In genomic region chr11:12792590-12792989, GRCh38 we compare ENCODE assay signal across 16 cellular contexts.
DNase-seq lines count a peak whose midpoint lies in the region; ATAC-seq and TF ChIP-seq lines count a peak whose summit lies in the region.
"Had no signal": no experiment of that assay in that cellular context is flagged by ENCODE, and none has a peak within 500 bp of the region (broad histone marks: within the 10 kb centered on the region; RNA-seq: fewer than 3 reads in every experiment).

No MANE protein-coding gene starts in this region.

- DNase-seq in Daoy (ENCODE audit: low read depth) = peak; percentile 45
- no peak for DNase-seq in Panc1 (ENCODE audit: low read depth, low spot score)
- DNase-seq in chondrocyte (ENCODE audit: low spot score) = no peak
- no peak for DNase-seq in right lobe of liver
- no peak for DNase-seq in SKM-1 treated with dmso at 0.1 percent for 144 hours (lab: John Stamatoyannopoulos, UW; ENCODE audit: unreplicated experiment)
- DNase-seq in NCI-H187 (lab: John Stamatoyannopoulos, UW) = no peak
- DNase-seq in activated CD8-positive, alpha-beta T cell treated with anti-CD3 and anti-CD28 coated beads, Interleukin-2, amount 10 ng/mL, durations not matched to agents 7 days and 5 days = no peak
- DNase-seq: activated CD4-positive, alpha-beta memory T cell treated with anti-CD3 and anti-CD28 coated beads for 36 hours; anterior cingulate cortex; dorsolateral prefrontal cortex; NCI-H1092; stimulated activated CD4-positive, alpha-beta T cell treated with anti-CD3 and anti-CD28 coated beads, Interleukin-4, amount 100 ng/mL, for 24 hours had no signal

- peak overlapping the region; percentile 61 for H3K27ac Mint-ChIP-seq in chondrocyte (ENCODE audit: unreplicated experiment)
- H3K27ac Mint-ChIP-seq in activated CD8-positive, alpha-beta T cell treated with anti-CD3 and anti-CD28 coated beads, Interleukin-2, amount 10 ng/mL, durations not matched to agents 7 days and 5 days = no peak overlapping the region
- H3K27ac Mint-ChIP-seq: activated CD4-positive, alpha-beta memory T cell treated with anti-CD3 and anti-CD28 coated beads for 36 hours; nephron had no signal

- H3K27me3 Mint-ChIP-seq in chondrocyte (ENCODE audit: low read depth) = no peaks in the 10 kb centered on the region
- H3K27me3 Mint-ChIP-seq in activated CD8-positive, alpha-beta T cell treated with anti-CD3 and anti-CD28 coated beads, Interleukin-2, amount 10 ng/mL, durations not matched to agents 7 days and 5 days (ENCODE audit: low read depth) = peaks cover 5% of the 10 kb centered on the region

- H3K4me3 ChIP-seq in Panc1 (ENCODE audit: low read depth in 2 of 2, low read length in 2 of 2) = no peak overlapping the region
- H3K4me3 ChIP-seq in right lobe of liver = no peak overlapping the region
- H3K4me3 ChIP-seq: dorsolateral prefrontal cortex, tibial nerve had no signal

- POLR2A ChIA-PET in Panc1 (lab: Charles Lee) = no interaction called here
- POLR2A ChIA-PET in activated CD8-positive, alpha-beta T cell treated with anti-CD3 and anti-CD28 coated beads, Interleukin-2, amount 10 ng/mL, durations not matched to agents 7 days and 5 days (lab: Charles Lee) = no interaction called here

- TF ChIP-seq CTCF in Panc1 (IDR thresholded peaks at IDR 0.05) (no peak), chondrocyte (IDR thresholded peaks at IDR 0.05) (no peak), right lobe of liver (IDR thresholded peaks at IDR 0.05) (no peak)

- BruUV-seq in Panc1 (replicated peaks; lab: Mats Ljungman, UMichigan) = TSS peak; percentile 17

- intact Hi-C loops in Panc1 (cut with micrococcal nuclease; ENCODE audit: unreplicated experiment) (no loop called here), right lobe of liver (cut with DNase I) (no loop called here)

- H3K36me3 ChIP-seq in Panc1 (ENCODE audit: control insufficient read depth, insufficient read depth, low read length) (no peaks in the 10 kb centered on the region), right lobe of liver (no peaks in the 10 kb centered on the region)

- peaks cover 69% of the 10 kb centered on the region for H3K4me1 Mint-ChIP-seq in chondrocyte (ENCODE audit: low read depth)
- no peaks in the 10 kb centered on the region for H3K4me1 Mint-ChIP-seq in activated CD8-positive, alpha-beta T cell treated with anti-CD3 and anti-CD28 coated beads, Interleukin-2, amount 10 ng/mL, durations not matched to agents 7 days and 5 days (ENCODE audit: low read depth)

- no peak overlapping the region for H3K4me3 Mint-ChIP-seq in chondrocyte (ENCODE audit: unreplicated experiment)
- H3K4me3 Mint-ChIP-seq in activated CD8-positive, alpha-beta T cell treated with anti-CD3 and anti-CD28 coated beads, Interleukin-2, amount 10 ng/mL, durations not matched to agents 7 days and 5 days = no peak overlapping the region
- H3K4me3 Mint-ChIP-seq: activated CD4-positive, alpha-beta memory T cell treated with anti-CD3 and anti-CD28 coated beads for 36 hours; nephron had no signal

- TF ChIP-seq POLR2A in right lobe of liver (IDR thresholded peaks at IDR 0.05) = no peak

- no peaks in the 10 kb centered on the region for H3K27me3 ChIP-seq in Panc1 (ENCODE audit: control insufficient read depth, insufficient read depth, low read length)
- H3K27me3 ChIP-seq in right lobe of liver = no peaks in the 10 kb centered on the region
- H3K27me3 ChIP-seq: dorsolateral prefrontal cortex, tibial nerve had no signal

- CTCF ChIA-PET in Panc1 (lab: Charles Lee) = no interaction called here
- CTCF ChIA-PET in activated CD8-positive, alpha-beta T cell treated with anti-CD3 and anti-CD28 coated beads, Interleukin-2, amount 10 ng/mL, durations not matched to agents 7 days and 5 days (lab: Charles Lee) = no interaction called here

- ATAC-seq in Panc1 (no peak), right lobe of liver (peak; percentile 82 to 95 (median 90)), GM21576 (IDR thresholded peaks at IDR 0.05; ENCODE audit: unreplicated experiment) (no peak)
- ATAC-seq in activated CD8-positive, alpha-beta T cell treated with anti-CD3 and anti-CD28 coated beads, Interleukin-2, amount 10 ng/mL, durations not matched to agents 7 days and 5 days = no peak
- ATAC-seq: sciatic nerve had no signal

- H3K27ac ChIP-seq in Panc1 (ENCODE audit: low read length) = no peak overlapping the region
- H3K27ac ChIP-seq in right lobe of liver = no peak overlapping the region
- H3K27ac ChIP-seq: dorsolateral prefrontal cortex, tibial nerve had no signal

- H3K4me1 ChIP-seq in Panc1 (ENCODE audit: control insufficient read depth, insufficient read depth, low read length) (no peaks in the 10 kb centered on the region), right lobe of liver (peaks cover 0 to 3% (median 0%) of the 10 kb centered on the region in 4 donors)

- H3K36me3 Mint-ChIP-seq in chondrocyte (ENCODE audit: low read depth) = peaks cover 3% of the 10 kb centered on the region
- no peaks in the 10 kb centered on the region for H3K36me3 Mint-ChIP-seq in activated CD8-positive, alpha-beta T cell treated with anti-CD3 and anti-CD28 coated beads, Interleukin-2, amount 10 ng/mL, durations not matched to agents 7 days and 5 days (ENCODE audit: low read depth)
- H3K36me3 Mint-ChIP-seq: activated CD4-positive, alpha-beta memory T cell treated with anti-CD3 and anti-CD28 coated beads for 36 hours had no signal

- H3K9me3 ChIP-seq in Panc1 (ENCODE audit: control insufficient read depth, insufficient read depth, low read depth, low read length) (no peaks in the 10 kb centered on the region), right lobe of liver (no peaks in the 10 kb centered on the region)
- H3K9me3 ChIP-seq: tibial nerve had no signal

- no peaks in the 10 kb centered on the region for H3K9me3 Mint-ChIP-seq in chondrocyte (ENCODE audit: low read depth)
- no peaks in the 10 kb centered on the region for H3K9me3 Mint-ChIP-seq in activated CD8-positive, alpha-beta T cell treated with anti-CD3 and anti-CD28 coated beads, Interleukin-2, amount 10 ng/mL, durations not matched to agents 7 days and 5 days (ENCODE audit: insufficient read depth)
- H3K9me3 Mint-ChIP-seq: activated CD4-positive, alpha-beta memory T cell treated with anti-CD3 and anti-CD28 coated beads for 36 hours; nephron had no signal

- in situ Hi-C loops in Panc1 (cut with HindIII; ENCODE audit: low pct_unique_long_range_greater_than_20kb, low sequenced_read_pairs) = no loop called here

- WGBS in right lobe of liver (ENCODE audit: insufficient coverage, low coverage, low lambda C conversion rate, missing lambda C conversion rate) = 51% methylated on average over 2 of the region's 2 CpGs

Comparison
In these comparisons a context has a peak if more than half of its experiments do, and no peak if none do; other contexts are left out.
1. ATAC-seq: peak in right lobe of liver (4 of 4); none in Panc1 (single experiment), GM21576 (single experiment) and activated CD8-positive, alpha-beta T cell treated with anti-CD3 and anti-CD28 coated beads, Interleukin-2, amount 10 ng/mL, durations not matched to agents 7 days and 5 days (single experiment).